Comparison of ENCODE assay signal across 31 cellular contexts in genomic region chr11:121161349-121161917, GRCh38.
DNase-seq lines count a peak whose midpoint lies in the region; ATAC-seq, FAIRE-seq and TF ChIP-seq lines count a peak whose summit lies in the region.
"Had no signal": no experiment of that assay in that cellular context is flagged by ENCODE, and none has a peak within 500 bp of the region (broad histone marks: within the 10 kb centered on the region; RNA-seq: fewer than 3 reads in every experiment).

No MANE protein-coding gene starts in this region.

- in situ Hi-C loops in HepG2 (cut with HindIII; ENCODE audit: extremely low pct_ligation_motif_present, low pct_unique_long_range_greater_than_20kb) (no loop called here), K562 (cut with MboI) (no loop called here)

- no peaks in the 10 kb centered on the region for H3K9me3 ChIP-seq in HepG2 (ENCODE audit: low read length)
- no peaks in the 10 kb centered on the region for H3K9me3 ChIP-seq in right lobe of liver
- H3K9me3 ChIP-seq in K562 (replicated peaks; ENCODE audit: control insufficient read depth, insufficient read depth, low read depth, low read length), result no peaks in the 10 kb centered on the region
- H3K9me3 ChIP-seq: A549, BE2C, BLaER1, Caco-2 had no signal

- under 1% methylated on average over 5 of the region's 5 CpGs for WGBS in HepG2 (ENCODE audit: low lambda C conversion rate)
- WGBS in right lobe of liver (ENCODE audit: insufficient coverage, low coverage, low lambda C conversion rate, missing lambda C conversion rate), result 80% methylated on average over 4 of the region's 5 CpGs
- 0% methylated on average over 4 of the region's 5 CpGs for WGBS in K562 (ENCODE audit: insufficient coverage, low coverage, missing lambda C conversion rate)

- H3K27me3 ChIP-seq in HepG2 (ENCODE audit: control insufficient read depth in 1 of 2, insufficient read depth in 2 of 2, low read length in 2 of 2) (peaks cover 1 to 2% of the 10 kb centered on the region in 2 experiments; a peak in 2 of 5 replicates), right lobe of liver (no peaks in the 10 kb centered on the region), K562 (ENCODE audit: control insufficient read depth in 2 of 2, insufficient read depth in 2 of 2, low read length in 2 of 2) (peaks cover 3 to 22% of the 10 kb centered on the region in 2 experiments; a peak in 3 of 5 replicates)
- H3K27me3 ChIP-seq: BE2C; BLaER1; BLaER1 treated with 17β-estradiol and CSF1 and Interleukin-3, amounts not matched to agents 10 nM and 100 nM had no signal

- POLR2A ChIA-PET in HepG2 (lab: Yijun Ruan, JAX), result no interaction called here
- POLR2A ChIA-PET in K562 (lab: Yijun Ruan, JAX), result interaction anchor here (0.5 kb wide), 1 partner anchor 235 kb away, joined by 3 read pairs; no protein-coding TSS in a partner anchor

- no peaks in the 10 kb centered on the region for H3K9me1 ChIP-seq in K562 (ENCODE audit: control insufficient read depth, insufficient read depth, low read length)

- BruUV-seq in HepG2 (replicated peaks; lab: Mats Ljungman, UMichigan) (no TSS peak), K562 (replicated peaks; lab: Mats Ljungman, UMichigan) (no TSS peak)

- no peak overlapping the region for H3K4me2 ChIP-seq in HepG2 (ENCODE audit: low read depth, low read length)
- no peak overlapping the region for H3K4me2 ChIP-seq in K562 (ENCODE audit: insufficient read depth, low read length)
- H3K4me2 ChIP-seq: A549; BLaER1; BLaER1 treated with 17β-estradiol and CSF1 and Interleukin-3, amounts not matched to agents 10 nM and 100 nM had no signal

- DNase-seq in HepG2 (ENCODE audit: low spot score) (no peak), right lobe of liver (no peak), K562 (ENCODE audit: extremely low read depth in 1 of 4, low spot score in 3 of 4) (no peak), NOMO-1 (lab: John Stamatoyannopoulos, UW; ENCODE audit: unreplicated experiment in 2 of 2) (no peak)
- DNase-seq: 8988T; ACHN; AML-193; BE2C; C1 segment of cervical spinal cord; Caco-2; Calu3; CD4-positive, alpha-beta memory T cell; CD4-positive, alpha-beta T cell; CD4-positive, CD25-positive, alpha-beta regulatory T cell; CD8-positive, alpha-beta memory T cell; CD8-positive, alpha-beta T cell; COR-L47; DMS 273 treated with DMSO at 0.1 percent for 48 hours; DMS153; DMS53; DMS79; DMS79 treated with DMSO at 0.1 percent for 48 hours; DND-41; EL had no signal

- ATAC-seq in HepG2 (no peak), right lobe of liver (no peak), K562 (no peak)
- ATAC-seq: A549; CD8-positive, alpha-beta T cell had no signal

- TF ChIP-seq POLR2A in HepG2 (IDR thresholded peaks at IDR 0.05; ENCODE audit: insufficient read depth in 1 of 2, low read depth in 2 of 2, low read length in 2 of 2), result no peak
- no peak for TF ChIP-seq POLR2A in right lobe of liver (IDR thresholded peaks at IDR 0.05)
- TF ChIP-seq POLR2A in K562 (conservative IDR thresholded peaks at IDR 0.05), result no peak

- no peak overlapping the region for H3K27ac ChIP-seq in HepG2 (ENCODE audit: extremely low read length, insufficient read depth, low read length)
- no peak overlapping the region for H3K27ac ChIP-seq in right lobe of liver
- no peak overlapping the region for H3K27ac ChIP-seq in K562 (ENCODE audit: extremely low read depth, low read depth, low read length)
- H3K27ac ChIP-seq: 22Rv1; A549; BLaER1; BLaER1 treated with 17β-estradiol and CSF1 and Interleukin-3, amounts not matched to agents 10 nM and 100 nM; C4-2B had no signal

- TF ChIP-seq RAD21 in HepG2 (CRISPR knock-in tag; IDR thresholded peaks at IDR 0.05) (no peak), K562 (CRISPR knock-in tag; conservative IDR thresholded peaks at IDR 0.05 in 1 of 2, IDR thresholded peaks at IDR 0.05 in 1 of 2) (no peak)

- H3K9ac ChIP-seq in HepG2 (ENCODE audit: insufficient read depth, low read depth, low read length) (no peak overlapping the region), K562 (ENCODE audit: insufficient read depth in 1 of 2, low read depth in 2 of 2, low read length in 2 of 2) (no peak overlapping the region)
- H3K9ac ChIP-seq: BLaER1; BLaER1 treated with 17β-estradiol and CSF1 and Interleukin-3, amounts not matched to agents 10 nM and 100 nM had no signal

- no peak overlapping the region for H2AFZ ChIP-seq in HepG2 (ENCODE audit: low read length)
- no peak overlapping the region for H2AFZ ChIP-seq in K562 (ENCODE audit: low read depth, low read length)

- intact Hi-C loops in HepG2 (cut with micrococcal nuclease; ENCODE audit: unreplicated experiment), result no loop called here
- intact Hi-C loops in right lobe of liver (cut with DNase I), result no loop called here
- intact Hi-C loops in K562 (cut with micrococcal nuclease), result no loop called here

- no peaks in the 10 kb centered on the region for H3K4me1 ChIP-seq in HepG2 (ENCODE audit: insufficient read depth, low read length)
- H3K4me1 ChIP-seq in right lobe of liver, result no peaks in the 10 kb centered on the region
- H3K4me1 ChIP-seq in K562 (replicated peaks in 1 of 2; ENCODE audit: control insufficient read depth in 2 of 2, insufficient read depth in 2 of 2, low read length in 2 of 2), result no peaks in the 10 kb centered on the region
- H3K4me1 ChIP-seq: A549; BE2C; BLaER1; BLaER1 treated with 17β-estradiol and CSF1 and Interleukin-3, amounts not matched to agents 10 nM and 100 nM; Caco-2 had no signal

- no peak overlapping the region for H3K4me3 ChIP-seq in HepG2 (replicated peaks in 1 of 3; ENCODE audit: insufficient read depth in 1 of 3, low read depth in 2 of 3, low read length in 3 of 3)
- no peak overlapping the region for H3K4me3 ChIP-seq in right lobe of liver
- no peak overlapping the region for H3K4me3 ChIP-seq in K562
- H3K4me3 ChIP-seq: A549; BLaER1; BLaER1 treated with 17β-estradiol and CSF1 and Interleukin-3, amounts not matched to agents 10 nM and 100 nM had no signal

- CTCF ChIA-PET in HepG2 (lab: Yijun Ruan, JAX; ENCODE audit: low intra/inter-chr PET ratio, low total read pairs), result no interaction called here
- CTCF ChIA-PET in K562 (lab: Yijun Ruan, JAX; ENCODE audit: low intra/inter-chr PET ratio), result no interaction called here

- no peaks in the 10 kb centered on the region for H3K79me2 ChIP-seq in HepG2 (ENCODE audit: insufficient read depth, low read length)
- no peaks in the 10 kb centered on the region for H3K79me2 ChIP-seq in K562 (ENCODE audit: control insufficient read depth, insufficient read depth, low read length)

- no peak for FAIRE-seq in HepG2 (lab: Jason Lieb, UNC)
- no peak for FAIRE-seq in K562 (lab: Jason Lieb, UNC)
- FAIRE-seq: A204.1, A549, D721Med had no signal

- H3K36me3 ChIP-seq in HepG2 (replicated peaks in 1 of 2; ENCODE audit: control insufficient read depth in 1 of 2, insufficient read depth in 2 of 2, low read length in 2 of 2), result no peaks in the 10 kb centered on the region
- H3K36me3 ChIP-seq in right lobe of liver, result no peaks in the 10 kb centered on the region
- no peaks in the 10 kb centered on the region for H3K36me3 ChIP-seq in K562 (ENCODE audit: control insufficient read depth, insufficient read depth, low read length)
- H3K36me3 ChIP-seq: BE2C; BLaER1; BLaER1 treated with 17β-estradiol and CSF1 and Interleukin-3, amounts not matched to agents 10 nM and 100 nM had no signal

- H4K20me1 ChIP-seq in HepG2 (ENCODE audit: insufficient read depth, low read length) (no peaks in the 10 kb centered on the region), K562 (replicated peaks; ENCODE audit: control insufficient read depth, insufficient read depth, low read length) (no peaks in the 10 kb centered on the region)
- H4K20me1 ChIP-seq: BLaER1; BLaER1 treated with 17β-estradiol and CSF1 and Interleukin-3, amounts not matched to agents 10 nM and 100 nM had no signal

- TF ChIP-seq EP300 in HepG2 (IDR thresholded peaks at IDR 0.05; ENCODE audit: low read depth in 2 of 2, low read length in 2 of 2), result no peak
- no peak for TF ChIP-seq EP300 in HepG2 (CRISPR knock-in tag; IDR thresholded peaks at IDR 0.05; ENCODE audit: borderline replicate concordance)
- TF ChIP-seq EP300 in K562 (IDR thresholded peaks at IDR 0.05; ENCODE audit: low read length), result no peak

- TF ChIP-seq CTCF in HepG2 (CRISPR knock-in tag; IDR thresholded peaks at IDR 0.05), result no peak
- TF ChIP-seq CTCF in right lobe of liver (IDR thresholded peaks at IDR 0.05), result no peak
- no peak for TF ChIP-seq CTCF in K562 (IDR thresholded peaks at IDR 0.05 in 2 of 3, conservative IDR thresholded peaks at IDR 0.05 in 1 of 3; ENCODE audit: insufficient read depth in 2 of 3, low read depth in 1 of 3, low read length in 3 of 3)

TF ChIP-seq in HepG2, 621 proteins besides CTCF, POLR2A, EP300 and RAD21 (continues in another document):
- TF ChIP-seq, protein P1, sequence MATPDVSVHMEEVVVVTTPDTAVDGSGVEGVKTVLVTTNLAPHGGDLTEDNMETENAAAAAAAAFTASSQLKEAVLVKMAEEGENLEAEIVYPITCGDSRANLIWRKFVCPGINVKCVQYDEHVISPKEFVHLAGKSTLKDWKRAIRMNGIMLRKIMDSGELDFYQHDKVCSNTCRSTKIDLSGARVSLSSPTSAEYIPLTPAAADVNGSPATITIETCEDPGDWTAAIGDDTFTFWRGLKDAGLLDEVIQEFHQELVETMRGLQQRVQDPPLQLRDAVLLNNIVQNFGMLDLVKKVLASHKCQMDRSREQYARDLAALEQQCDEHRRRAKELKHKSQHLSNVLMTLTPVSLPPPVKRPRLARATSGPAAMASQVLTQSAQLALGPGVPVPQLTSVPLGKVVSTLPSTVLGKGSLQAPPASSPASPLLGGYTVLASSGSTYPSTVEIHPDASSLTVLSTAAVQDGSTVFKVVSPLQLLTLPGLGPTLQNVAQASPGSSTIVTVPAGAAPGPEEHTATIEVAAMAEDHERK (CRISPR knock-in tag; IDR thresholded peaks at IDR 0.05; ENCODE audit: low read depth), result no peak
- no peak for TF ChIP-seq TARDBP (CRISPR knock-in tag; IDR thresholded peaks at IDR 0.05)
- no peak for TF ChIP-seq ZNF264 (CRISPR knock-in tag; IDR thresholded peaks at IDR 0.05)
- peak; percentile 99 for TF ChIP-seq HNRNPK (IDR thresholded peaks at IDR 0.05; ENCODE audit: low read depth, low read length, poor library complexity, severe bottlenecking)

TF ChIP-seq in K562, 482 proteins besides CTCF, POLR2A, EP300 and RAD21:
- peak; percentile 91 for TF ChIP-seq PCBP2 (IDR thresholded peaks at IDR 0.05; ENCODE audit: low read depth, low read length, poor library complexity, severe bottlenecking)
- TF ChIP-seq FUS (optimal IDR thresholded peaks at IDR 0.05; ENCODE audit: low read depth, low read length), result no peak
- peak; percentile 91 for TF ChIP-seq PCBP1 (IDR thresholded peaks at IDR 0.05; ENCODE audit: low read depth, low read length, poor library complexity, severe bottlenecking)
- TF ChIP-seq HNRNPK (IDR thresholded peaks at IDR 0.05; ENCODE audit: low read depth, low read length, poor library complexity, severe bottlenecking), result peak; percentile 91
- TF ChIP-seq KAT2B (IDR thresholded peaks at IDR 0.05; ENCODE audit: low read depth, low read length), result no peak

Comparison
In these comparisons a context has a peak if more than half of its experiments do, and no peak if none do; other contexts are left out.
1. Of the 241 proteins assayed by ChIP-seq in both HepG2 and K562: peak only in HepG2: none; only in K562: PCBP2; in both: HNRNPK and PCBP1; in neither: 238.